Comparison of ENCODE assay signal across 1 cellular context in the genomic region with DNA sequence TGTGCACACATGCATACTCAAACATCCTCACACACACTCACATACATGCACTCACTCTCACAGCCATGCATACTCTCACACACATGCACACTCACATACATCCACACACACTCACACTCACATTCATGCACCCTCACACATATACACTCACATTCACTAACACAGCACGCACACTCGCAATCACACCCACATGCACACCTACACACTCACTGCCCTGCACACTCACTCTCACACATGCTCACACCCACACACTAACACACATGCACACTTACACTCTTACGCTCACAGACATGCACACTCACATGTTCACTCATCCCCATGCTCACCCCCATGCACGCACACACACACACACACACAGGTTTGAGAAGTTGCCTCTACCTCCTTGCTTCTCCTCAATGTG.
TF ChIP-seq lines count a peak whose summit lies in the region.

No MANE protein-coding gene starts in this region.

TF ChIP-seq in WTC11, 78 proteins besides CTCF, POLR2A, EP300 and RAD21 (continued from another document):
- TF ChIP-seq, protein P1, sequence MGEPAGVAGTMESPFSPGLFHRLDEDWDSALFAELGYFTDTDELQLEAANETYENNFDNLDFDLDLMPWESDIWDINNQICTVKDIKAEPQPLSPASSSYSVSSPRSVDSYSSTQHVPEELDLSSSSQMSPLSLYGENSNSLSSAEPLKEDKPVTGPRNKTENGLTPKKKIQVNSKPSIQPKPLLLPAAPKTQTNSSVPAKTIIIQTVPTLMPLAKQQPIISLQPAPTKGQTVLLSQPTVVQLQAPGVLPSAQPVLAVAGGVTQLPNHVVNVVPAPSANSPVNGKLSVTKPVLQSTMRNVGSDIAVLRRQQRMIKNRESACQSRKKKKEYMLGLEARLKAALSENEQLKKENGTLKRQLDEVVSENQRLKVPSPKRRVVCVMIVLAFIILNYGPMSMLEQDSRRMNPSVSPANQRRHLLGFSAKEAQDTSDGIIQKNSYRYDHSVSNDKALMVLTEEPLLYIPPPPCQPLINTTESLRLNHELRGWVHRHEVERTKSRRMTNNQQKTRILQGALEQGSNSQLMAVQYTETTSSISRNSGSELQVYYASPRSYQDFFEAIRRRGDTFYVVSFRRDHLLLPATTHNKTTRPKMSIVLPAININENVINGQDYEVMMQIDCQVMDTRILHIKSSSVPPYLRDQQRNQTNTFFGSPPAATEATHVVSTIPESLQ (CRISPR knock-in tag; IDR thresholded peaks at IDR 0.05), result no peak
- no peak for TF ChIP-seq ETV6 (CRISPR knock-in tag; IDR thresholded peaks at IDR 0.05)
- TF ChIP-seq, protein P2, sequence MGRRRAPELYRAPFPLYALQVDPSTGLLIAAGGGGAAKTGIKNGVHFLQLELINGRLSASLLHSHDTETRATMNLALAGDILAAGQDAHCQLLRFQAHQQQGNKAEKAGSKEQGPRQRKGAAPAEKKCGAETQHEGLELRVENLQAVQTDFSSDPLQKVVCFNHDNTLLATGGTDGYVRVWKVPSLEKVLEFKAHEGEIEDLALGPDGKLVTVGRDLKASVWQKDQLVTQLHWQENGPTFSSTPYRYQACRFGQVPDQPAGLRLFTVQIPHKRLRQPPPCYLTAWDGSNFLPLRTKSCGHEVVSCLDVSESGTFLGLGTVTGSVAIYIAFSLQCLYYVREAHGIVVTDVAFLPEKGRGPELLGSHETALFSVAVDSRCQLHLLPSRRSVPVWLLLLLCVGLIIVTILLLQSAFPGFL (CRISPR knock-in tag; IDR thresholded peaks at IDR 0.05; ENCODE audit: borderline replicate concordance), result no peak
